8 cellular contexts compared by ENCODE assay signal in genomic region chr15:98881526-98882517, GRCh38.
DNase-seq lines count a peak whose midpoint lies in the region; ATAC-seq and TF ChIP-seq lines count a peak whose summit lies in the region.

No MANE protein-coding gene starts in this region.

- peak overlapping the region in 1 of 2 donors; percentile 26 for H3K27ac ChIP-seq in left lung

- H3K27ac Mint-ChIP-seq in activated CD4-positive, alpha-beta T cell treated with anti-CD3 and anti-CD28 coated beads for 36 hours, result no peak overlapping the region

- CTCF ChIA-PET in activated CD4-positive, alpha-beta T cell treated with anti-CD3 and anti-CD28 coated beads for 36 hours (lab: Charles Lee), result interaction anchor here (0.6 to 3.9 kb wide), 25 partner anchors 9 to 363 kb away, joined by 3 to 37 read pairs (median 4); no protein-coding TSS in a partner anchor

- H3K36me3 ChIP-seq in left lung, result no peaks in the 10 kb centered on the region

- H3K27me3 ChIP-seq in left lung, result no peaks in the 10 kb centered on the region

- no peak overlapping the region for H3K4me3 ChIP-seq in left lung

- no peaks in the 10 kb centered on the region for H3K9me3 ChIP-seq in left lung

- intact Hi-C loops in activated CD4-positive, alpha-beta T cell treated with anti-CD3 and anti-CD28 coated beads for 36 hours (cut with DNase I, micrococcal nuclease), result loop anchor here (1.0 to 10.0 kb wide), 3 partner anchors 103 to 437 kb away; no protein-coding TSS in a partner anchor
- intact Hi-C loops in left lung (cut with DNase I), result no loop called here

- TF ChIP-seq CTCF in left lung (IDR thresholded peaks at IDR 0.05), result peak; percentile 48 to 63

- H3K36me3 Mint-ChIP-seq in activated CD4-positive, alpha-beta T cell treated with anti-CD3 and anti-CD28 coated beads for 36 hours (ENCODE audit: low read depth), result no peaks in the 10 kb centered on the region

- H3K4me1 Mint-ChIP-seq in activated CD4-positive, alpha-beta T cell treated with anti-CD3 and anti-CD28 coated beads for 36 hours, result peaks cover 9% of the 10 kb centered on the region

- DNase-seq in activated CD4-positive, alpha-beta T cell treated with anti-CD3 and anti-CD28 coated beads for 36 hours, result peak; percentile 16
- DNase-seq in activated CD4-positive, alpha-beta T cell treated with anti-CD3 and anti-CD28 coated beads, Interleukin-2, amount 50 U/mL, for 4 hours, result no peak
- DNase-seq in H4 (ENCODE audit: low spot score), result peak; percentile 74
- DNase-seq in NCI-H226, result peak; percentile 56
- peak; percentile 56 for DNase-seq in astrocyte of the hippocampus (ENCODE audit: low read depth, low spot score)
- no peak for DNase-seq in left lung
- DNase-seq in occipital lobe (lab: John Stamatoyannopoulos, UW), result no peak
- no peak for DNase-seq in activated CD4-positive, CD25-positive, alpha-beta regulatory T cell treated with anti-CD3 and anti-CD28 coated beads, Interleukin-2, amount 50 U/mL, for 72 hours

- no peak overlapping the region for H3K4me3 Mint-ChIP-seq in activated CD4-positive, alpha-beta T cell treated with anti-CD3 and anti-CD28 coated beads for 36 hours

- H3K4me1 ChIP-seq in left lung, result peaks cover 0 to 17% of the 10 kb centered on the region in 2 donors

- ATAC-seq in activated CD4-positive, alpha-beta T cell treated with anti-CD3 and anti-CD28 coated beads for 36 hours, result peak; percentile 72
- ATAC-seq in left lung, result peak; percentile 85

- no peaks in the 10 kb centered on the region for H3K27me3 Mint-ChIP-seq in activated CD4-positive, alpha-beta T cell treated with anti-CD3 and anti-CD28 coated beads for 36 hours

- POLR2A ChIA-PET in activated CD4-positive, alpha-beta T cell treated with anti-CD3 and anti-CD28 coated beads for 36 hours (lab: Charles Lee), result interaction anchor here (1.1 kb wide), 1 partner anchor 23 kb away, joined by 3 read pairs; no protein-coding TSS in a partner anchor

- no peaks in the 10 kb centered on the region for H3K9me3 Mint-ChIP-seq in activated CD4-positive, alpha-beta T cell treated with anti-CD3 and anti-CD28 coated beads for 36 hours (ENCODE audit: low read depth)

Comparison
In these comparisons a context has a peak if more than half of its experiments do, and no peak if none do; other contexts are left out.
1. DNase-seq: peak in activated CD4-positive, alpha-beta T cell treated with anti-CD3 and anti-CD28 coated beads for 36 hours (single experiment), H4 (single experiment), NCI-H226 (single experiment) and astrocyte of the hippocampus (single experiment); none in activated CD4-positive, alpha-beta T cell treated with anti-CD3 and anti-CD28 coated beads, Interleukin-2, amount 50 U/mL, for 4 hours (0 of 2), left lung (0 of 2), occipital lobe (single experiment) and activated CD4-positive, CD25-positive, alpha-beta regulatory T cell treated with anti-CD3 and anti-CD28 coated beads, Interleukin-2, amount 50 U/mL, for 72 hours (single experiment).
2. intact Hi-C loops: an anchor here in activated CD4-positive, alpha-beta T cell treated with anti-CD3 and anti-CD28 coated beads for 36 hours (1.0 to 10.0 kb wide); none called in left lung.